In genomic region chr16:578870-579405, GRCh38 we compare ENCODE assay signal across 8 cellular contexts. TPM values are rescaled to one million over a fixed set of nuclear protein-coding genes. Genes with fewer than 3 reads are reported as not detected.
DNase-seq lines count a peak whose midpoint lies in the region; ATAC-seq, FAIRE-seq and TF ChIP-seq lines count a peak whose summit lies in the region.

No MANE protein-coding gene starts in this region.

- no peaks in the 10 kb centered on the region for H3K27me3 ChIP-seq in testis

- peaks cover 4% of the 10 kb centered on the region for H3K4me1 ChIP-seq in testis

- no peaks in the 10 kb centered on the region for H3K36me3 Mint-ChIP-seq in activated CD8-positive, alpha-beta T cell treated with anti-CD3 and anti-CD28 coated beads for 36 hours (ENCODE audit: low read depth)
- H3K36me3 Mint-ChIP-seq in natural killer cell treated with Interleukin-12 subunit alpha and Interleukin-12 subunit beta and Interleukin-15 and Interleukin-18, amount 100 ng/mL, for 72 hours: no peaks in the 10 kb centered on the region

- intact Hi-C loops in activated CD8-positive, alpha-beta T cell treated with anti-CD3 and anti-CD28 coated beads for 36 hours (cut with micrococcal nuclease): no loop called here
- intact Hi-C loops in testis (cut with DNase I; ENCODE audit: low total_unique reads): no loop called here

- CTCF ChIA-PET in activated CD8-positive, alpha-beta T cell treated with anti-CD3 and anti-CD28 coated beads for 36 hours (lab: Charles Lee): interaction anchor here (0.7 to 1.5 kb wide), 3 partner anchors 19 to 31 kb away, joined by 3 to 6 read pairs (median 4); no protein-coding TSS in a partner anchor

- H3K4me3 ChIP-seq in testis: no peak overlapping the region

- H3K4me3 Mint-ChIP-seq in activated CD8-positive, alpha-beta T cell treated with anti-CD3 and anti-CD28 coated beads for 36 hours: no peak overlapping the region
- no peak overlapping the region for H3K4me3 Mint-ChIP-seq in natural killer cell treated with Interleukin-12 subunit alpha and Interleukin-12 subunit beta and Interleukin-15 and Interleukin-18, amount 100 ng/mL, for 72 hours

- H3K9me3 Mint-ChIP-seq in activated CD8-positive, alpha-beta T cell treated with anti-CD3 and anti-CD28 coated beads for 36 hours: no peaks in the 10 kb centered on the region
- H3K9me3 Mint-ChIP-seq in natural killer cell treated with Interleukin-12 subunit alpha and Interleukin-12 subunit beta and Interleukin-15 and Interleukin-18, amount 100 ng/mL, for 72 hours: no peaks in the 10 kb centered on the region

- peaks cover 3% of the 10 kb centered on the region for H3K4me1 Mint-ChIP-seq in activated CD8-positive, alpha-beta T cell treated with anti-CD3 and anti-CD28 coated beads for 36 hours (ENCODE audit: low read depth)
- no peaks in the 10 kb centered on the region for H3K4me1 Mint-ChIP-seq in natural killer cell treated with Interleukin-12 subunit alpha and Interleukin-12 subunit beta and Interleukin-15 and Interleukin-18, amount 100 ng/mL, for 72 hours (ENCODE audit: low read depth in 2 of 2)

- DNase-seq in GM12891 (ENCODE audit: insufficient read length, low spot score) (peak; percentile 87), NCI-H187 treated with DMSO at 0.1 percent for 48 hours (lab: John Stamatoyannopoulos, UW) (peak; percentile 35), erythroblast (lab: John Stamatoyannopoulos, UW) (peak; percentile 91 to 92), testis (peak; percentile 73), NCI-H1417 treated with DMSO at 0.1 percent for 48 hours (lab: John Stamatoyannopoulos, UW) (no peak)
- peak; percentile 81 for DNase-seq in activated CD8-positive, alpha-beta T cell treated with anti-CD3 and anti-CD28 coated beads for 36 hours
- no peak for DNase-seq in natural killer cell treated with Interleukin-12 subunit alpha and Interleukin-12 subunit beta and Interleukin-15 and Interleukin-18, amount 100 ng/mL, for 72 hours (ENCODE audit: low spot score)

- no peaks in the 10 kb centered on the region for H3K36me3 ChIP-seq in testis (ENCODE audit: low read depth, missing control alignments)

- POLR2A ChIA-PET in activated CD8-positive, alpha-beta T cell treated with anti-CD3 and anti-CD28 coated beads for 36 hours (lab: Charles Lee): interaction anchor here (1.5 to 2.0 kb wide), 2 partner anchors 10 to 58 kb away, joined by 4 to 8 read pairs; partner anchors contain the start of gene METTL26

- peak; percentile 89 for FAIRE-seq in GM12891 (lab: Jason Lieb, UNC)

- H3K27ac ChIP-seq in testis: no peak overlapping the region

- WGBS in testis, 2 donors: 56 to 89% methylated on average over 3 to 34 of the region's 34 CpGs

- H3K9me3 ChIP-seq in testis: no peaks in the 10 kb centered on the region

- TF ChIP-seq POLR2A in GM12891 (IDR thresholded peaks at IDR 0.05; ENCODE audit: low read depth, low read length): no peak
- TF ChIP-seq POLR2A in erythroblast (IDR thresholded peaks at IDR 0.05; ENCODE audit: low read length): peak; percentile 6
- TF ChIP-seq POLR2A in testis (IDR thresholded peaks at IDR 0.05): no peak

- H3K27me3 Mint-ChIP-seq in activated CD8-positive, alpha-beta T cell treated with anti-CD3 and anti-CD28 coated beads for 36 hours: no peaks in the 10 kb centered on the region
- H3K27me3 Mint-ChIP-seq in natural killer cell treated with Interleukin-12 subunit alpha and Interleukin-12 subunit beta and Interleukin-15 and Interleukin-18, amount 100 ng/mL, for 72 hours: no peaks in the 10 kb centered on the region

- peak; percentile 76 for TF ChIP-seq CTCF in activated CD8-positive, alpha-beta T cell treated with anti-CD3 and anti-CD28 coated beads for 36 hours (IDR thresholded peaks at IDR 0.05)
- peak; percentile 56 to 62 (median 58) for TF ChIP-seq CTCF in testis (IDR thresholded peaks at IDR 0.05)

- ATAC-seq in activated CD8-positive, alpha-beta T cell treated with anti-CD3 and anti-CD28 coated beads for 36 hours: peak; percentile 96
- peak; percentile 85 to 86 for ATAC-seq in natural killer cell treated with Interleukin-12 subunit alpha and Interleukin-12 subunit beta and Interleukin-15 and Interleukin-18, amount 100 ng/mL, for 72 hours
- ATAC-seq in HG02970 (IDR thresholded peaks at IDR 0.05; ENCODE audit: low FRiP score, unreplicated experiment): no peak

- H3K27ac Mint-ChIP-seq in activated CD8-positive, alpha-beta T cell treated with anti-CD3 and anti-CD28 coated beads for 36 hours: no peak overlapping the region
- H3K27ac Mint-ChIP-seq in natural killer cell treated with Interleukin-12 subunit alpha and Interleukin-12 subunit beta and Interleukin-15 and Interleukin-18, amount 100 ng/mL, for 72 hours: no peak overlapping the region

TF ChIP-seq in GM12891, 5 proteins besides CTCF, POLR2A, EP300 and RAD21:
- TF ChIP-seq SPI1 (IDR thresholded peaks at IDR 0.05; ENCODE audit: low read depth, low read length) (no peak), TAF1 (IDR thresholded peaks at IDR 0.05; ENCODE audit: low read depth, low read length) (no peak), POU2F2 (IDR thresholded peaks at IDR 0.05; ENCODE audit: low read depth, low read length) (no peak), PAX5 (IDR thresholded peaks at IDR 0.05; ENCODE audit: insufficient read depth, low read length, severe bottlenecking) (no peak), POLR2AphosphoS5 (IDR thresholded peaks at IDR 0.05; ENCODE audit: low read depth, low read length) (no peak)

RNA-seq across cellular contexts. Expression of gene PIGQ, which starts 9.2 kb away (rescaled TPM):
- 9.0 TPM for polyA plus RNA-seq in GM12891 (2012; ENCODE audit: low read depth, missing spikeins)
- total RNA-seq in activated CD8-positive, alpha-beta T cell treated with anti-CD3 and anti-CD28 coated beads for 36 hours: 10 to 100 TPM; 18.5 to 18.6 TPM
- total RNA-seq in natural killer cell treated with Interleukin-12 subunit alpha and Interleukin-12 subunit beta and Interleukin-15 and Interleukin-18, amount 100 ng/mL, for 72 hours: 10 to 100 TPM; 27.6 to 60.9 TPM
- total RNA-seq in testis: 100 to 1,000 TPM in 1 of 2 donors, 10 to 100 TPM in 1; 95.4 to 123 TPM
- 80.5 TPM for polyA plus RNA-seq in testis (ENCODE audit: insufficient read depth, low read depth, low replicate concordance)

RNA-seq across cellular contexts. Expression of gene RAB40C, which starts 10.9 kb away (rescaled TPM):
- 5.5 TPM for polyA plus RNA-seq in GM12891 (2012; ENCODE audit: low read depth, missing spikeins)
- 1 to 10 TPM; 8.1 to 8.8 TPM for total RNA-seq in activated CD8-positive, alpha-beta T cell treated with anti-CD3 and anti-CD28 coated beads for 36 hours
- 10 to 100 TPM; 16.7 to 18.7 TPM for total RNA-seq in natural killer cell treated with Interleukin-12 subunit alpha and Interleukin-12 subunit beta and Interleukin-15 and Interleukin-18, amount 100 ng/mL, for 72 hours
- 10 to 100 TPM; 47.9 to 51.2 TPM for total RNA-seq in testis
- polyA plus RNA-seq in testis (ENCODE audit: insufficient read depth, low read depth, low replicate concordance): 27.6 TPM

RNA-seq across cellular contexts. Expression of gene NHLRC4, which starts 12.1 kb away (rescaled TPM):
- polyA plus RNA-seq in GM12891 (2012; ENCODE audit: low read depth, missing spikeins): 0.85 TPM
- total RNA-seq in activated CD8-positive, alpha-beta T cell treated with anti-CD3 and anti-CD28 coated beads for 36 hours: under 1 TPM; 0.41 to 0.72 TPM
- under 1 TPM; 0.33 to 0.48 TPM for total RNA-seq in natural killer cell treated with Interleukin-12 subunit alpha and Interleukin-12 subunit beta and Interleukin-15 and Interleukin-18, amount 100 ng/mL, for 72 hours
- 1 to 10 TPM; 4.5 TPM for total RNA-seq in testis
- polyA plus RNA-seq in testis (ENCODE audit: insufficient read depth, low read depth, low replicate concordance): 3.0 TPM

RNA-seq across cellular contexts. Expression of gene PRR35, which starts 18.7 kb away (rescaled TPM):
- not detected for polyA plus RNA-seq in GM12891 (2012; ENCODE audit: low read depth, missing spikeins)
- not detected for total RNA-seq in activated CD8-positive, alpha-beta T cell treated with anti-CD3 and anti-CD28 coated beads for 36 hours
- total RNA-seq in natural killer cell treated with Interleukin-12 subunit alpha and Interleukin-12 subunit beta and Interleukin-15 and Interleukin-18, amount 100 ng/mL, for 72 hours: under 1 TPM; 0.12 to 0.64 TPM
- total RNA-seq in testis: 1 to 10 TPM; 5.0 to 7.2 TPM
- 1.7 TPM for polyA plus RNA-seq in testis (ENCODE audit: insufficient read depth, low read depth, low replicate concordance)

RNA-seq across cellular contexts. Expression of gene CAPN15, which starts 51.4 kb away (rescaled TPM):
- 20.2 TPM for polyA plus RNA-seq in GM12891 (2012; ENCODE audit: low read depth, missing spikeins)
- total RNA-seq in activated CD8-positive, alpha-beta T cell treated with anti-CD3 and anti-CD28 coated beads for 36 hours: 10 to 100 TPM; 76.4 to 81.2 TPM
- 100 to 1,000 TPM; 139 to 201 TPM for total RNA-seq in natural killer cell treated with Interleukin-12 subunit alpha and Interleukin-12 subunit beta and Interleukin-15 and Interleukin-18, amount 100 ng/mL, for 72 hours
- 100 to 1,000 TPM; 108 to 115 TPM for total RNA-seq in testis
- polyA plus RNA-seq in testis (ENCODE audit: insufficient read depth, low read depth, low replicate concordance): 48.0 TPM

Comparison
In these comparisons a context has a peak if more than half of its experiments do, and no peak if none do; other contexts are left out.
1. DNase-seq: peak in GM12891 (single experiment), NCI-H187 treated with DMSO at 0.1 percent for 48 hours (single experiment), activated CD8-positive, alpha-beta T cell treated with anti-CD3 and anti-CD28 coated beads for 36 hours (single experiment), erythroblast (2 of 2) and testis (single experiment); none in natural killer cell treated with Interleukin-12 subunit alpha and Interleukin-12 subunit beta and Interleukin-15 and Interleukin-18, amount 100 ng/mL, for 72 hours (single experiment) and NCI-H1417 treated with DMSO at 0.1 percent for 48 hours (single experiment).